ENCODE assay signal across 13 cellular contexts in genomic region chr3:34056181-34056910, GRCh38.
DNase-seq lines count a peak whose midpoint lies in the region; ATAC-seq, FAIRE-seq and TF ChIP-seq lines count a peak whose summit lies in the region.
"Had no signal": no experiment of that assay in that cellular context is flagged by ENCODE, and none has a peak within 500 bp of the region (broad histone marks: within the 10 kb centered on the region; RNA-seq: fewer than 3 reads in every experiment).

No MANE protein-coding gene starts in this region.

- H3K4me3 Mint-ChIP-seq in CD8-positive, alpha-beta T cell: no peak overlapping the region

- H3K27me3 Mint-ChIP-seq in CD8-positive, alpha-beta T cell (ENCODE audit: low read depth): peaks cover 5% of the 10 kb centered on the region

- no peaks in the 10 kb centered on the region for H3K9me3 Mint-ChIP-seq in CD8-positive, alpha-beta T cell

- TF ChIP-seq EP300 in A549 (IDR thresholded peaks at IDR 0.05): no peak

- H3K27ac Mint-ChIP-seq in CD8-positive, alpha-beta T cell: no peak overlapping the region

- H3K36me3 Mint-ChIP-seq in CD8-positive, alpha-beta T cell: no peaks in the 10 kb centered on the region

- H3K4me3 ChIP-seq in A549: no peak overlapping the region
- no peak overlapping the region for H3K4me3 ChIP-seq in CD8-positive, alpha-beta T cell (ENCODE audit: low read depth, low read length)
- H3K4me3 ChIP-seq: adrenal gland, mucosa of descending colon had no signal

- H3K27me3 ChIP-seq in CD8-positive, alpha-beta T cell (ENCODE audit: insufficient read depth, low read length): no peaks in the 10 kb centered on the region
- H3K27me3 ChIP-seq: adrenal gland had no signal

- WGBS in A549 (ENCODE audit: missing lambda C conversion rate): 70% methylated on average over 3 of the region's 3 CpGs

- no peaks in the 10 kb centered on the region; the same call in 2 of the 3 replicates for H3K9me3 ChIP-seq in A549
- no peaks in the 10 kb centered on the region for H3K9me3 ChIP-seq in CD8-positive, alpha-beta T cell (ENCODE audit: low read length)
- H3K9me3 ChIP-seq: mucosa of descending colon had no signal

- no peak for FAIRE-seq in A549 (lab: Jason Lieb, UNC)

- CTCF ChIA-PET in A549 (lab: Yijun Ruan, JAX): interaction anchor here (0.7 kb wide), 1 partner anchor 68 kb away, joined by 3 read pairs; no protein-coding TSS in a partner anchor
- CTCF ChIA-PET in RWPE1 (lab: Yijun Ruan, JAX): no interaction called here
- CTCF ChIA-PET in CD8-positive, alpha-beta T cell (lab: Charles Lee): no interaction called here

- TF ChIP-seq RAD21 in A549 (conservative IDR thresholded peaks at IDR 0.05 in 1 of 2, IDR thresholded peaks at IDR 0.05 in 1 of 2): no peak

- no peaks in the 10 kb centered on the region for H3K4me1 Mint-ChIP-seq in CD8-positive, alpha-beta T cell (ENCODE audit: low read depth)

- H3K27ac ChIP-seq in A549 (peak overlapping the region; percentile 77 to 83), RWPE1 (no peak overlapping the region)
- H3K27ac ChIP-seq in CD8-positive, alpha-beta T cell (ENCODE audit: low read depth, low read length): no peak overlapping the region
- H3K27ac ChIP-seq: adrenal gland had no signal

- no peak for TF ChIP-seq POLR2A in A549 (IDR thresholded peaks at IDR 0.05; ENCODE audit: low read length)

- H3K4me1 ChIP-seq in A549: peaks cover 16% of the 10 kb centered on the region
- H3K4me1 ChIP-seq in CD8-positive, alpha-beta T cell (ENCODE audit: insufficient read depth, low read length): no peaks in the 10 kb centered on the region
- H3K4me1 ChIP-seq: adrenal gland had no signal

- ATAC-seq in A549 (peak in 1 of 2 experiments; percentile 41; a peak in 2 of 6 replicates), GM19324 (IDR thresholded peaks at IDR 0.05; ENCODE audit: low FRiP score, unreplicated experiment) (peak; percentile 27), HG02642 (IDR thresholded peaks at IDR 0.05; ENCODE audit: poor library complexity, unreplicated experiment) (peak; percentile 32), HG03460 (IDR thresholded peaks at IDR 0.05; ENCODE audit: unreplicated experiment) (peak; percentile 10)
- no peak for ATAC-seq in stimulated activated naive CD8-positive, alpha-beta T cell treated with anti-CD3 and anti-CD28 coated beads, Interleukin-15, Interleukin-2, amounts not matched to agents 100 U/mL and 50 U/mL, for 24 hours
- no peak for ATAC-seq in CD8-positive, alpha-beta T cell
- ATAC-seq: mucosa of descending colon had no signal

- intact Hi-C loops in CD8-positive, alpha-beta T cell (cut with DNase I, micrococcal nuclease): no loop called here

- H3K4me2 ChIP-seq in A549: peak overlapping the region; percentile 59

- H3K36me3 ChIP-seq in CD8-positive, alpha-beta T cell (ENCODE audit: insufficient read depth, low read length): no peaks in the 10 kb centered on the region
- H3K36me3 ChIP-seq: adrenal gland had no signal

- peak in 1 of 2 experiments; percentile 11 for DNase-seq in A549 (ENCODE audit: low read depth in 1 of 2, low spot score in 1 of 2)
- no peak for DNase-seq in stimulated activated naive CD8-positive, alpha-beta T cell treated with anti-CD3 and anti-CD28 coated beads, Interleukin-15, Interleukin-2, amounts not matched to agents 100 U/mL and 50 U/mL, for 24 hours
- no peak for DNase-seq in RWPE1 (ENCODE audit: low spot score)
- no peak for DNase-seq in CD8-positive, alpha-beta T cell
- no peak for DNase-seq in stimulated activated CD4-positive, alpha-beta T cell treated with anti-CD3 and anti-CD28 coated beads, Interleukin-1b, Interleukin-23, amount 100 ng/mL, for 48 hours
- DNase-seq: adrenal gland; effector memory CD4-positive, alpha-beta T cell; hypothalamus; mucosa of descending colon; NCI-H69 had no signal

- POLR2A ChIA-PET in A549 (lab: Yijun Ruan, JAX): no interaction called here
- POLR2A ChIA-PET in RWPE1 (lab: Yijun Ruan, JAX; ENCODE audit: low non-redundant PET): no interaction called here
- POLR2A ChIA-PET in CD8-positive, alpha-beta T cell (lab: Charles Lee): no interaction called here

- TF ChIP-seq CTCF in A549 (IDR thresholded peaks at IDR 0.05): no peak
- no peak for TF ChIP-seq CTCF in RWPE1 (conservative IDR thresholded peaks at IDR 0.05; ENCODE audit: low read depth)
- no peak for TF ChIP-seq CTCF in CD8-positive, alpha-beta T cell (IDR thresholded peaks at IDR 0.05)

TF ChIP-seq in A549, 52 proteins besides CTCF, POLR2A, EP300 and RAD21:
- no peak for TF ChIP-seq HDAC2 (IDR thresholded peaks at IDR 0.05)
- no peak for TF ChIP-seq CBX8 (IDR thresholded peaks at IDR 0.05)
- no peak for TF ChIP-seq HOXA7 (CRISPR knock-in tag; IDR thresholded peaks at IDR 0.05)
- TF ChIP-seq, protein P1, sequence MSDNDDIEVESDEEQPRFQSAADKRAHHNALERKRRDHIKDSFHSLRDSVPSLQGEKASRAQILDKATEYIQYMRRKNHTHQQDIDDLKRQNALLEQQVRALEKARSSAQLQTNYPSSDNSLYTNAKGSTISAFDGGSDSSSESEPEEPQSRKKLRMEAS (IDR thresholded peaks at IDR 0.05): no peak
- TF ChIP-seq, protein P2, sequence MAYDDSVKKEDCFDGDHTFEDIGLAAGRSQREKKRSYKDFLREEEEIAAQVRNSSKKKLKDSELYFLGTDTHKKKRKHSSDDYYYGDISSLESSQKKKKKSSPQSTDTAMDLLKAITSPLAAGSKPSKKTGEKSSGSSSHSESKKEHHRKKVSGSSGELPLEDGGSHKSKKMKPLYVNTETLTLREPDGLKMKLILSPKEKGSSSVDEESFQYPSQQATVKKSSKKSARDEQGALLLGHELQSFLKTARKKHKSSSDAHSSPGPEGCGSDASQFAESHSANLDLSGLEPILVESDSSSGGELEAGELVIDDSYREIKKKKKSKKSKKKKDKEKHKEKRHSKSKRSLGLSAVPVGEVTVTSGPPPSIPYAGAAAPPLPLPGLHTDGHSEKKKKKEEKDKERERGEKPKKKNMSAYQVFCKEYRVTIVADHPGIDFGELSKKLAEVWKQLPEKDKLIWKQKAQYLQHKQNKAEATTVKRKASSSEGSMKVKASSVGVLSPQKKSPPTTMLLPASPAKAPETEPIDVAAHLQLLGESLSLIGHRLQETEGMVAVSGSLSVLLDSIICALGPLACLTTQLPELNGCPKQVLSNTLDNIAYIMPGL (CRISPR knock-in tag; IDR thresholded peaks at IDR 0.05; ENCODE audit: borderline replicate concordance): no peak
- no peak for TF ChIP-seq EHMT2 (IDR thresholded peaks at IDR 0.05; ENCODE audit: low read depth)
- TF ChIP-seq RNF2 (IDR thresholded peaks at IDR 0.05; ENCODE audit: borderline replicate concordance, low read depth): no peak
- no peak for TF ChIP-seq FOXS1 (CRISPR knock-in tag; IDR thresholded peaks at IDR 0.05)
- TF ChIP-seq, protein P3, sequence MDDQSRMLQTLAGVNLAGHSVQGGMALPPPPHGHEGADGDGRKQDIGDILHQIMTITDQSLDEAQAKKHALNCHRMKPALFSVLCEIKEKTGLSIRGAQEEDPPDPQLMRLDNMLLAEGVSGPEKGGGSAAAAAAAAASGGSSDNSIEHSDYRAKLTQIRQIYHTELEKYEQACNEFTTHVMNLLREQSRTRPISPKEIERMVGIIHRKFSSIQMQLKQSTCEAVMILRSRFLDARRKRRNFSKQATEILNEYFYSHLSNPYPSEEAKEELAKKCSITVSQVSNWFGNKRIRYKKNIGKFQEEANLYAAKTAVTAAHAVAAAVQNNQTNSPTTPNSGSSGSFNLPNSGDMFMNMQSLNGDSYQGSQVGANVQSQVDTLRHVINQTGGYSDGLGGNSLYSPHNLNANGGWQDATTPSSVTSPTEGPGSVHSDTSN (IDR thresholded peaks at IDR 0.05): no peak
- TF ChIP-seq MAFK (IDR thresholded peaks at IDR 0.05; ENCODE audit: partially characterized antibody): no peak
- TF ChIP-seq, protein P4, sequence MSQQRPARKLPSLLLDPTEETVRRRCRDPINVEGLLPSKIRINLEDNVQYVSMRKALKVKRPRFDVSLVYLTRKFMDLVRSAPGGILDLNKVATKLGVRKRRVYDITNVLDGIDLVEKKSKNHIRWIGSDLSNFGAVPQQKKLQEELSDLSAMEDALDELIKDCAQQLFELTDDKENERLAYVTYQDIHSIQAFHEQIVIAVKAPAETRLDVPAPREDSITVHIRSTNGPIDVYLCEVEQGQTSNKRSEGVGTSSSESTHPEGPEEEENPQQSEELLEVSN (IDR thresholded peaks at IDR 0.05; ENCODE audit: borderline replicate concordance, low read depth): no peak
- TF ChIP-seq MYC (IDR thresholded peaks at IDR 0.05; ENCODE audit: borderline replicate concordance, low read length): no peak
- no peak for TF ChIP-seq CHD4 (IDR thresholded peaks at IDR 0.05; ENCODE audit: borderline replicate concordance)
- no peak for TF ChIP-seq JUNB (IDR thresholded peaks at IDR 0.05)
- no peak for TF ChIP-seq KDM5A (IDR thresholded peaks at IDR 0.05)
- TF ChIP-seq, protein P5, sequence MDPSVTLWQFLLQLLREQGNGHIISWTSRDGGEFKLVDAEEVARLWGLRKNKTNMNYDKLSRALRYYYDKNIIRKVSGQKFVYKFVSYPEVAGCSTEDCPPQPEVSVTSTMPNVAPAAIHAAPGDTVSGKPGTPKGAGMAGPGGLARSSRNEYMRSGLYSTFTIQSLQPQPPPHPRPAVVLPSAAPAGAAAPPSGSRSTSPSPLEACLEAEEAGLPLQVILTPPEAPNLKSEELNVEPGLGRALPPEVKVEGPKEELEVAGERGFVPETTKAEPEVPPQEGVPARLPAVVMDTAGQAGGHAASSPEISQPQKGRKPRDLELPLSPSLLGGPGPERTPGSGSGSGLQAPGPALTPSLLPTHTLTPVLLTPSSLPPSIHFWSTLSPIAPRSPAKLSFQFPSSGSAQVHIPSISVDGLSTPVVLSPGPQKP (IDR thresholded peaks at IDR 0.05; ENCODE audit: low read depth, low read length): no peak
- no peak for TF ChIP-seq POLR2AphosphoS2 (conservative IDR thresholded peaks at IDR 0.05; ENCODE audit: low read length)
- TF ChIP-seq EHF (CRISPR knock-in tag; IDR thresholded peaks at IDR 0.05): no peak

Comparison
In these comparisons a context has a peak if more than half of its experiments do, and no peak if none do; other contexts are left out.
1. ATAC-seq: peak in GM19324 (single experiment), HG02642 (single experiment) and HG03460 (single experiment); none in stimulated activated naive CD8-positive, alpha-beta T cell treated with anti-CD3 and anti-CD28 coated beads, Interleukin-15, Interleukin-2, amounts not matched to agents 100 U/mL and 50 U/mL, for 24 hours (single experiment) and CD8-positive, alpha-beta T cell (single experiment).
2. H3K27ac ChIP-seq: peak in A549 (2 of 2); none in RWPE1 (single experiment) and CD8-positive, alpha-beta T cell (single experiment).